Comparison of ENCODE assay signal across 8 cellular contexts in the genomic region with DNA sequence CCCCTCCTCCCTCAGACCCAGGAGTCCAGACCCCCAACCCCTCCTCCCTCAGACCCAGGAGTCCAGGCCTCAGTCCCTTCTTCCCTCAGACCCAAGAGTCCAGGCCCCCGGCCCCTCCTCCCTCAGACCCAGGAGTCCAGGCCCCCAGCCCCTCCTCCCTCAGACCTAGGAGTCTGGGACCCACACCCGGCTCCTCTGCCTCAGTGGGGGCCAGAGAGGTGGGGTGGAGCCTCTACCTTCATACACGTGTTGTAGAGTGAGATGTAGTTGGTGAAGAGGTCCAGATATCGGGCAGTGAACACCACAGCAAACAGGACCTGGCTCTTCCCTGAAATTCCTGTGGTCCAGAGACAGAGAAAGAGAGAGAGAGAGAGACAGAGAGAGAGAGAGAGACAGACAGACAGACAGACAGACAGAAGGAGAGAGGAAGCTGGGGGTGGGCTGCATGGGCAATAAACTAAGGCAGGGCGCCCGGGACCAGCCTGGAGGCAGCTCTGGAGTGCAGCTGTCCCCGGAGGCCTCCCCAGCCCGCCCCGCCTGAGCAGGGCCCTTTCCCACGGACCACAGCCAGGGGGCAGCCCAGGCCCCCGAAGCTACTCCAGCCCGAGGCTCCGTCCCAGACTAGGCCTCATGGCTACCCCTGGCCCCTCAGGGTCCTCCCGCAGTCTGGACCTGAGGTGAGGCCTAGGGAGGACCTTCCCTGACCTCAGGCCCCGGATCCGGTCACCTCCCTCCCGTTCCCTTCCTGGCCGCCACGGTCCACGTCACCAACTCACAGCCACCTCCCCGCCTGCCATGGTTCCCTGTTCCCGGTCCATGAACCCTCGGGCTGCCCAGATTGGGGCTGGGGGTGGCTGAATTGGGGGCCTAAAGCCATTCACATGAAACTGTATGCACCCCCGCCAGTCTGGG. TPM values are rescaled to one million over a fixed set of nuclear protein-coding genes. Genes with fewer than 3 reads are reported as not detected.
DNase-seq lines count a peak whose midpoint lies in the region; ATAC-seq and TF ChIP-seq lines count a peak whose summit lies in the region.

No MANE protein-coding gene starts in this region.

- peaks cover 9% of the 10 kb centered on the region for H3K27me3 ChIP-seq in cardiac muscle cell
- no peaks in the 10 kb centered on the region for H3K27me3 ChIP-seq in parathyroid adenoma (ENCODE audit: control insufficient read depth, insufficient read depth, low read length)

- H3K9ac ChIP-seq in SK-N-MC (ENCODE audit: insufficient read length) (peak overlapping the region; percentile 91), parathyroid adenoma (peak overlapping the region; percentile 83)

- TF ChIP-seq CTCF in cardiac muscle cell (IDR thresholded peaks at IDR 0.05; ENCODE audit: low read depth, low read length) (peak; percentile 70), parathyroid adenoma (IDR thresholded peaks at IDR 0.05) (peak; percentile 65)

- H3K79me2 ChIP-seq in parathyroid adenoma, result peaks cover 13% of the 10 kb centered on the region

- peak; percentile 46 for DNase-seq in G401 (ENCODE audit: low spot score)
- DNase-seq in SK-N-MC (ENCODE audit: low read depth, low spot score), result no peak
- peak; percentile 72 to 77 for DNase-seq in cardiac muscle cell (ENCODE audit: low read depth in 1 of 2, low spot score in 1 of 2)
- DNase-seq in putamen (ENCODE audit: low spot score), result no peak

- peak overlapping the region; percentile 63 for H2AFZ ChIP-seq in parathyroid adenoma

- peak overlapping the region; percentile 79 for H3K4me3 ChIP-seq in SK-N-MC
- H3K4me3 ChIP-seq in cardiac muscle cell, result peak overlapping the region; percentile 70
- H3K4me3 ChIP-seq in parathyroid adenoma (ENCODE audit: low read depth, low read length), result peak overlapping the region; percentile 93

- peak overlapping the region; percentile 90 for H3K4me2 ChIP-seq in parathyroid adenoma (ENCODE audit: low read length)

- WGBS in adipose tissue, 3 donors, result 2 to 4% (median 4%) methylated on average over 20 to 24 of the region's 24 CpGs

- in situ Hi-C loops in G401 (cut with HindIII; ENCODE audit: low sequenced_read_pairs), result no loop called here

- H3K4me1 ChIP-seq in cardiac muscle cell (ENCODE audit: low read depth) (peaks cover 12% of the 10 kb centered on the region), parathyroid adenoma (no peaks in the 10 kb centered on the region)

- H3K9me3 ChIP-seq in SK-N-MC (ENCODE audit: low read depth, low read length) (no peaks in the 10 kb centered on the region), cardiac muscle cell (ENCODE audit: low read depth) (no peaks in the 10 kb centered on the region), parathyroid adenoma (ENCODE audit: control insufficient read depth, low read length) (no peaks in the 10 kb centered on the region)

- peak; percentile 34 for ATAC-seq in HG03442 (IDR thresholded peaks at IDR 0.05; ENCODE audit: unreplicated experiment)
- no peak for ATAC-seq in GM19035 (IDR thresholded peaks at IDR 0.05; ENCODE audit: unreplicated experiment)

- H3K36me3 ChIP-seq in SK-N-MC (ENCODE audit: insufficient read depth, low read length) (peaks cover 35% of the 10 kb centered on the region), cardiac muscle cell (peaks cover 22% of the 10 kb centered on the region), parathyroid adenoma (ENCODE audit: control insufficient read depth, insufficient read depth, low read length) (no peaks in the 10 kb centered on the region)

- H3K27ac ChIP-seq in SK-N-MC (peak overlapping the region; percentile 69), adipose tissue (ENCODE audit: low read depth, low read length) (peak overlapping the region; percentile 70), cardiac muscle cell (peak overlapping the region; percentile 90), parathyroid adenoma (peak overlapping the region; percentile 75)

RNA-seq across cellular contexts. Expression of a gene that starts 0.9 kb away (rescaled TPM):
- 137 and 145 TPM in 2 replicates for total RNA-seq in G401 (2014; rRNA removed; shearing (Covaris generic))
- polyA plus RNA-seq in adipose tissue (10 to 100 TPM; 86.8 to 98.2 (median 95.7) TPM), cardiac muscle cell (186 and 218 TPM in 2 replicates)
- total RNA-seq in cardiac muscle cell, result 137 and 159 TPM in 2 replicates

RNA-seq across cellular contexts. Expression of a gene that starts 3.0 kb away (rescaled TPM):
- 5.4 and 6.1 TPM in 2 replicates for total RNA-seq in G401 (2014; rRNA removed; shearing (Covaris generic))
- polyA plus RNA-seq in adipose tissue (under 1 TPM; 0.07 to 0.34 (median 0.15) TPM), cardiac muscle cell (3.5 and 3.9 TPM in 2 replicates)
- 2.7 and 3.2 TPM in 2 replicates for total RNA-seq in cardiac muscle cell

RNA-seq across cellular contexts. Expression of a gene that starts 26.3 kb away (rescaled TPM):
- total RNA-seq in G401 (2014; rRNA removed; shearing (Covaris generic)), result not detected in 2 replicates
- polyA plus RNA-seq in adipose tissue (under 1 TPM in 1 of 3 donors, not detected in 2; 0.94 TPM), cardiac muscle cell (not detected in 2 replicates)
- 0.57 TPM in 1 of 2 replicates, not detected in the other for total RNA-seq in cardiac muscle cell

RNA-seq across cellular contexts. Expression of a gene that starts 26.7 kb away (rescaled TPM):
- 7.4 and 9.8 TPM in 2 replicates for total RNA-seq in G401 (2014; rRNA removed; shearing (Covaris generic))
- polyA plus RNA-seq in adipose tissue (10 to 100 TPM in 1 of 3 donors, 1 to 10 TPM in 2; 3.8 to 12.8 (median 7.4) TPM), cardiac muscle cell (38.5 and 68.5 TPM in 2 replicates)
- 17.9 and 29.8 TPM in 2 replicates for total RNA-seq in cardiac muscle cell

RNA-seq across cellular contexts. Expression of a gene that starts 55.3 kb away (rescaled TPM):
- 87.9 and 99.8 TPM in 2 replicates for total RNA-seq in G401 (2014; rRNA removed; shearing (Covaris generic))
- polyA plus RNA-seq in adipose tissue (10 to 100 TPM in 2 of 3 donors, 1 to 10 TPM in 1; 7.5 to 29.5 (median 12.7) TPM), cardiac muscle cell (36.3 and 38.6 TPM in 2 replicates)
- 24.2 and 36.5 TPM in 2 replicates for total RNA-seq in cardiac muscle cell

Comparison
In these comparisons a context has a peak if more than half of its experiments do, and no peak if none do; other contexts are left out.
1. DNase-seq: peak in G401 (single experiment) and cardiac muscle cell (2 of 2); none in SK-N-MC (single experiment) and putamen (single experiment).
2. Peak in every context shown above with its lines, with median percentiles within 50 percentile points of each other: H3K27ac ChIP-seq and H3K4me3 ChIP-seq.